In the genomic region with DNA sequence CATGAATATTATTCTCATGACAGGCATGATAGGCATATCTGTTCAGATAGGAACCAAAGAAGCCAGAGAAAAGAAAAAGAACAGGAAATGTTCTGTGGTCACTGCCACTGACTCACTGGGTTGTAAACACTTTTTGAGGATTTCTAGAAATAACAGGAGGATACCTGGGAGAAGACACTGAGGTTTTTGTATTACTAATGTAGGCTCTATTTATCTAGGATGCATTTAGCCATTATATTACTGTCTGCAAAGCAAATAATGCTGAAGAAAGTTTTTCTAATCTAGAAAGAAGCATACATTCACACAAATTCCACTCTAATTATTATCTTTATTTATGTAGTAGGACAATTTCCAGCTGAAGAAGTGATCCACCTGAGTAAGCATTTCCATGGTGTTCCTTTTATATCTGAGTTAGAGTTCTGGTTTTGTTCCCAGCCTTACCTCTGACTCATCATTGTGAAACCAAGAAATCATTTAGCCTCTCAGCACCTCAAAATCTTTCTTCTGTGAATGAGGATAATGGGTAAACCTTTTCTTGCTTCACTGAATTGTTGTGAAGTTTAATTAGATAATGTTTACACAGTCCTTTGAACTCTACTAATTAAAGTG, we compare ENCODE assay signal across 1 cellular context.
TF ChIP-seq lines count a peak whose summit lies in the region.

No MANE protein-coding gene starts in this region.

TF ChIP-seq in HCT116, 20 proteins besides CTCF, POLR2A, EP300 and RAD21 (continued from another document):
- TF ChIP-seq, protein P1, sequence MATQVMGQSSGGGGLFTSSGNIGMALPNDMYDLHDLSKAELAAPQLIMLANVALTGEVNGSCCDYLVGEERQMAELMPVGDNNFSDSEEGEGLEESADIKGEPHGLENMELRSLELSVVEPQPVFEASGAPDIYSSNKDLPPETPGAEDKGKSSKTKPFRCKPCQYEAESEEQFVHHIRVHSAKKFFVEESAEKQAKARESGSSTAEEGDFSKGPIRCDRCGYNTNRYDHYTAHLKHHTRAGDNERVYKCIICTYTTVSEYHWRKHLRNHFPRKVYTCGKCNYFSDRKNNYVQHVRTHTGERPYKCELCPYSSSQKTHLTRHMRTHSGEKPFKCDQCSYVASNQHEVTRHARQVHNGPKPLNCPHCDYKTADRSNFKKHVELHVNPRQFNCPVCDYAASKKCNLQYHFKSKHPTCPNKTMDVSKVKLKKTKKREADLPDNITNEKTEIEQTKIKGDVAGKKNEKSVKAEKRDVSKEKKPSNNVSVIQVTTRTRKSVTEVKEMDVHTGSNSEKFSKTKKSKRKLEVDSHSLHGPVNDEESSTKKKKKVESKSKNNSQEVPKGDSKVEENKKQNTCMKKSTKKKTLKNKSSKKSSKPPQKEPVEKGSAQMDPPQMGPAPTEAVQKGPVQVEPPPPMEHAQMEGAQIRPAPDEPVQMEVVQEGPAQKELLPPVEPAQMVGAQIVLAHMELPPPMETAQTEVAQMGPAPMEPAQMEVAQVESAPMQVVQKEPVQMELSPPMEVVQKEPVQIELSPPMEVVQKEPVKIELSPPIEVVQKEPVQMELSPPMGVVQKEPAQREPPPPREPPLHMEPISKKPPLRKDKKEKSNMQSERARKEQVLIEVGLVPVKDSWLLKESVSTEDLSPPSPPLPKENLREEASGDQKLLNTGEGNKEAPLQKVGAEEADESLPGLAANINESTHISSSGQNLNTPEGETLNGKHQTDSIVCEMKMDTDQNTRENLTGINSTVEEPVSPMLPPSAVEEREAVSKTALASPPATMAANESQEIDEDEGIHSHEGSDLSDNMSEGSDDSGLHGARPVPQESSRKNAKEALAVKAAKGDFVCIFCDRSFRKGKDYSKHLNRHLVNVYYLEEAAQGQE (IDR thresholded peaks at IDR 0.05; ENCODE audit: low read depth), result no peak
- TF ChIP-seq CEBPB (IDR thresholded peaks at IDR 0.05; ENCODE audit: low read depth) (peak; percentile 97), ZFX (IDR thresholded peaks at IDR 0.05) (no peak), ZNF274 (IDR thresholded peaks at IDR 0.05; ENCODE audit: low read depth, low read length) (no peak), POLR2AphosphoS5 (IDR thresholded peaks at IDR 0.05; ENCODE audit: low read depth, low read length) (peak; percentile 33; the same call in 1 of the 2 replicates), ZBTB33 (IDR thresholded peaks at IDR 0.05; ENCODE audit: extremely low read depth, insufficient replicate concordance, low read length) (no peak), EZH2phosphoT487 (IDR thresholded peaks at IDR 0.05; ENCODE audit: borderline replicate concordance) (no peak), EGR1 (IDR thresholded peaks at IDR 0.05; ENCODE audit: low read depth) (peak; percentile 33; the same call in 1 of the 2 replicates), SIN3A (IDR thresholded peaks at IDR 0.05; ENCODE audit: low read depth) (peak; percentile 59; the same call in 1 of the 2 replicates), JUND (IDR thresholded peaks at IDR 0.05) (peak; percentile 91), FOSL1 (IDR thresholded peaks at IDR 0.05; ENCODE audit: low read depth) (peak; percentile 93), SRF (IDR thresholded peaks at IDR 0.05; ENCODE audit: low read depth) (peak; percentile 13; the same call in 1 of the 2 replicates), YY1 (IDR thresholded peaks at IDR 0.05; ENCODE audit: extremely low read depth, insufficient replicate concordance, low read depth, low read length) (no peak), ATF3 (IDR thresholded peaks at IDR 0.05) (peak; percentile 61; the same call in 1 of the 2 replicates)
